Comparison of ENCODE assay signal across 1 cellular context in the genomic region with DNA sequence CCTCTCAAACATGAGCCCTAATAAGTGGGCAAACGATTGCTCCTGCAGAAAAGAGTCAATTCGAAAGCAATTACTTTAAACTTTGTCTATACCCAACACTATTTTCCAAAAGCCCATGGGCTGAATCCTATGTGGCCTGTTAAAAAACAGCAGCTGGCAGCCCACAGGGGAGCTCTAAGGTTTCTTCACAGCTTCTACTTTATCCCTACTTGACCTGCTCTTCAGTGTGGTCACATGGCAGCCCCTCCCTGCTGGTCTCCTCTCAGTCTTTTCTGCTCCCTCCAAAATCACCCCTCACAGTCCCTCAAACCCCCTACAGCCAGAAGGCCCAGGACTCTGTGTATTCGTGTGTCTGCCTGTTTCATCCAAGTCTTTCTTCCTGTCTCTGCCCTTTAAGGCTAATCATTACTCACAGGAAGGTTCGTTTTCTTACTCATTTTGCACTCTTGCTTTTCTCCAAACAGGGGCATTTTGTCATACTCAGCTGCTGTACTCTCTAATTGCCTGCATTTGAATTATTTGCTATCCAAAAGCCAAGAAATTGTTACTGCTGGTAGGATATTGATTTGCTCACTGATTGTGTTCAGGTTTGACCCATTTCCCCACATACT.
TF ChIP-seq lines count a peak whose summit lies in the region.

No MANE protein-coding gene starts in this region.

TF ChIP-seq in H1, 55 proteins besides CTCF, POLR2A, EP300 and RAD21:
- TF ChIP-seq, protein P1, sequence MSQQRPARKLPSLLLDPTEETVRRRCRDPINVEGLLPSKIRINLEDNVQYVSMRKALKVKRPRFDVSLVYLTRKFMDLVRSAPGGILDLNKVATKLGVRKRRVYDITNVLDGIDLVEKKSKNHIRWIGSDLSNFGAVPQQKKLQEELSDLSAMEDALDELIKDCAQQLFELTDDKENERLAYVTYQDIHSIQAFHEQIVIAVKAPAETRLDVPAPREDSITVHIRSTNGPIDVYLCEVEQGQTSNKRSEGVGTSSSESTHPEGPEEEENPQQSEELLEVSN (IDR thresholded peaks at IDR 0.05) = peak; percentile 30; the same call in 1 of the 2 replicates
- TF ChIP-seq, protein P2, sequence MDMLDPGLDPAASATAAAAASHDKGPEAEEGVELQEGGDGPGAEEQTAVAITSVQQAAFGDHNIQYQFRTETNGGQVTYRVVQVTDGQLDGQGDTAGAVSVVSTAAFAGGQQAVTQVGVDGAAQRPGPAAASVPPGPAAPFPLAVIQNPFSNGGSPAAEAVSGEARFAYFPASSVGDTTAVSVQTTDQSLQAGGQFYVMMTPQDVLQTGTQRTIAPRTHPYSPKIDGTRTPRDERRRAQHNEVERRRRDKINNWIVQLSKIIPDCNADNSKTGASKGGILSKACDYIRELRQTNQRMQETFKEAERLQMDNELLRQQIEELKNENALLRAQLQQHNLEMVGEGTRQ (IDR thresholded peaks at IDR 0.05; ENCODE audit: low read length) = 0 out of 2 replicates have a peak, but pooled peaks have one; percentile 15
- TF ChIP-seq, protein P3, sequence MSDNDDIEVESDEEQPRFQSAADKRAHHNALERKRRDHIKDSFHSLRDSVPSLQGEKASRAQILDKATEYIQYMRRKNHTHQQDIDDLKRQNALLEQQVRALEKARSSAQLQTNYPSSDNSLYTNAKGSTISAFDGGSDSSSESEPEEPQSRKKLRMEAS (IDR thresholded peaks at IDR 0.05) = no peak
- TF ChIP-seq SRF (IDR thresholded peaks at IDR 0.05; ENCODE audit: low read depth, low read length) = no peak
